ENCODE assay signal across 8 cellular contexts in genomic region chr3:71304684-71305083, GRCh38.
DNase-seq lines count a peak whose midpoint lies in the region; ATAC-seq lines count a peak whose summit lies in the region.

No MANE protein-coding gene starts in this region.

- intact Hi-C loops in sciatic nerve (cut with DNase I) = no loop called here

- peak overlapping the region; percentile 67 for H3K4me3 ChIP-seq in iPS-15b (ENCODE audit: low read depth, low read length)

- H3K27me3 ChIP-seq in iPS-15b (ENCODE audit: control insufficient read depth, insufficient read depth, low read length) = no peaks in the 10 kb centered on the region

- H3K9me3 ChIP-seq in iPS-15b (ENCODE audit: control insufficient read depth, insufficient read depth, low read length) = no peaks in the 10 kb centered on the region

- DNase-seq in NCI-H748 (lab: John Stamatoyannopoulos, UW; ENCODE audit: unreplicated experiment) = peak; percentile 55
- peak; percentile 42 for DNase-seq in amniotic epithelial cell (ENCODE audit: low read depth)
- no peak for DNase-seq in sciatic nerve (ENCODE audit: low spot score)
- DNase-seq in NCI-H1417 treated with DMSO at 0.1 percent for 48 hours (lab: John Stamatoyannopoulos, UW) = no peak
- no peak for DNase-seq in DMS79 treated with DMSO at 0.1 percent for 48 hours (lab: John Stamatoyannopoulos, UW)
- no peak for DNase-seq in mesenteric fat pad (ENCODE audit: low spot score)

- no peaks in the 10 kb centered on the region for H3K36me3 ChIP-seq in iPS-15b (ENCODE audit: control insufficient read depth, insufficient read depth, low read length)

- ATAC-seq in sciatic nerve (peak; percentile 89), GM19324 (IDR thresholded peaks at IDR 0.05; ENCODE audit: low FRiP score, unreplicated experiment) (no peak)

- peak overlapping the region; percentile 19 for H3K9ac ChIP-seq in iPS-15b (ENCODE audit: low read depth, low read length)

- peaks cover 50% of the 10 kb centered on the region for H3K4me1 ChIP-seq in iPS-15b (ENCODE audit: control insufficient read depth, insufficient read depth, low read length)

Comparison
In these comparisons a context has a peak if more than half of its experiments do, and no peak if none do; other contexts are left out.
1. DNase-seq: peak in NCI-H748 (single experiment) and amniotic epithelial cell (single experiment); none in sciatic nerve (single experiment), NCI-H1417 treated with DMSO at 0.1 percent for 48 hours (single experiment), DMS79 treated with DMSO at 0.1 percent for 48 hours (single experiment) and mesenteric fat pad (single experiment).